ENCODE assay signal across 32 cellular contexts in genomic region chr1:37717631-37718030, GRCh38. TPM values are rescaled to one million over a fixed set of nuclear protein-coding genes. Genes with fewer than 3 reads are reported as not detected.
"Had no signal": no experiment of that assay in that cellular context is flagged by ENCODE, and none has a peak within 500 bp of the region (broad histone marks: within the 10 kb centered on the region; RNA-seq: fewer than 3 reads in every experiment).

No MANE protein-coding gene starts in this region.

- H3K27me3 ChIP-seq: ascending aorta, cardiac muscle cell had no signal

- H3K27ac ChIP-seq: ascending aorta, cardiac muscle cell, WERI-Rb-1 had no signal

- H3K4me3 ChIP-seq: ascending aorta, cardiac muscle cell had no signal

- FAIRE-seq: bronchial epithelial cell had no signal

- DNase-seq: activated CD4-positive, alpha-beta memory T cell treated with anti-CD3 and anti-CD28 coated beads, Interleukin-2, amount 10 ng/mL, durations not matched to agents 7 days and 5 days; activated CD4-positive, alpha-beta T cell treated with anti-CD3 and anti-CD28 coated beads for 1 hour; activated CD4-positive, alpha-beta T cell treated with anti-CD3 and anti-CD28 coated beads for 36 hours; activated CD4-positive, alpha-beta T cell treated with anti-CD3 and anti-CD28 coated beads for 48 hours; activated CD4-positive, alpha-beta T cell treated with anti-CD3 and anti-CD28 coated beads, Interleukin-2, amount 10 ng/mL, durations not matched to agents 7 days and 5 days; activated CD4-positive, alpha-beta T cell treated with anti-CD3 and anti-CD28 coated beads, Interleukin-2, amount 50 U/mL, for 48 hours; activated CD4-positive, CD25-positive, alpha-beta regulatory T cell; activated CD8-positive, alpha-beta memory T cell treated with anti-CD3 and anti-CD28 coated beads for 24 hours; activated CD8-positive, alpha-beta memory T cell treated with anti-CD3 and anti-CD28 coated beads, Interleukin-2, amount 10 ng/mL, durations not matched to agents 7 days and 5 days; activated CD8-positive, alpha-beta memory T cell treated with anti-CD3 and anti-CD28 coated beads, Interleukin-2, amount 50 U/mL, for 48 hours; activated CD8-positive, alpha-beta T cell treated with anti-CD3 and anti-CD28 coated beads, Interleukin-2, amount 10 ng/mL, durations not matched to agents 7 days and 5 days; activated effector memory CD4-positive, alpha-beta T cell treated with Interleukin-2 at 50 U/mL for 16 hours; activated gamma-delta T cell; activated naive CD4-positive, alpha-beta T cell treated with anti-CD3 and anti-CD28 coated beads, Interleukin-2, amount 10 ng/mL, durations not matched to agents 7 days and 5 days; activated naive CD4-positive, alpha-beta T cell treated with Interleukin-2 at 50 U/mL for 16 hours; activated naive CD8-positive, alpha-beta T cell treated with anti-CD3 and anti-CD28 coated beads, Interleukin-2, amount 10 ng/mL, durations not matched to agents 7 days and 5 days; activated naive CD8-positive, alpha-beta T cell treated with anti-CD3 and anti-CD28 coated beads, Interleukin-2, amount 50 U/mL, for 24 hours; activated T-cell treated with anti-CD3 and anti-CD28 coated beads, Interleukin-2, amount 50 U/mL, for 24 hours; activated T-cell treated with anti-CD3 and anti-CD28 coated beads, Interleukin-2, amount 50 U/mL, for 48 hours; amygdala; anterior cingulate cortex; caudate nucleus; cerebellar nuclear complex; T-helper 1 cell; T-helper 2 cell; T-helper 9 cell; WERI-Rb-1 had no signal

- H3K36me3 ChIP-seq: ascending aorta, cardiac muscle cell had no signal

- ATAC-seq: activated CD4-positive, alpha-beta T cell treated with anti-CD3 and anti-CD28 coated beads for 36 hours; activated CD4-positive, CD25-positive, alpha-beta regulatory T cell treated with anti-CD3 and anti-CD28 coated beads, Interleukin-2, amount 50 U/mL, for 24 hours; activated CD8-positive, alpha-beta memory T cell treated with anti-CD3 and anti-CD28 coated beads, Interleukin-2, amount 10 ng/mL, durations not matched to agents 7 days and 5 days; activated CD8-positive, alpha-beta T cell treated with anti-CD3 and anti-CD28 coated beads, Interleukin-2, amount 10 ng/mL, durations not matched to agents 7 days and 5 days; activated naive CD8-positive, alpha-beta T cell treated with anti-CD3 and anti-CD28 coated beads, Interleukin-2, amount 50 U/mL, for 24 hours; WTC11 had no signal

- H3K4me1 ChIP-seq: ascending aorta had no signal

- H3K9me3 ChIP-seq: ascending aorta had no signal

RNA-seq across cellular contexts. Expression of gene EPHA10, which starts 47.3 kb away (rescaled TPM):
- total RNA-seq: activated CD4-positive, alpha-beta memory T cell treated with anti-CD3 and anti-CD28 coated beads, Interleukin-2, amount 10 ng/mL, durations not matched to agents 7 days and 5 days; activated CD4-positive, alpha-beta T cell treated with anti-CD3 and anti-CD28 coated beads, Interleukin-2, amount 10 ng/mL, durations not matched to agents 7 days and 5 days; activated CD8-positive, alpha-beta memory T cell treated with anti-CD3 and anti-CD28 coated beads, Interleukin-2, amount 10 ng/mL, durations not matched to agents 7 days and 5 days; activated CD8-positive, alpha-beta T cell treated with anti-CD3 and anti-CD28 coated beads, Interleukin-2, amount 10 ng/mL, durations not matched to agents 7 days and 5 days; activated naive CD8-positive, alpha-beta T cell treated with anti-CD3 and anti-CD28 coated beads, Interleukin-2, amount 10 ng/mL, durations not matched to agents 7 days and 5 days; cardiac muscle cell had no signal
